Comparison of ENCODE assay signal across 1 cellular context in genomic region chr10:74255214-74255613, GRCh38.
A peak's percentile ranks its signal among the peaks of the same experiment; 100 is the strongest.
TF ChIP-seq lines count a peak whose summit lies in the region.

No MANE protein-coding gene starts in this region.

TF ChIP-seq in HCT116, 20 proteins besides CTCF, POLR2A, EP300 and RAD21:
- TF ChIP-seq FOSL1 (IDR thresholded peaks at IDR 0.05; ENCODE audit: low read depth) (no peak), SIN3A (IDR thresholded peaks at IDR 0.05; ENCODE audit: low read depth) (0 out of 2 replicates have a peak, but pooled peaks have one; percentile 21), JUND (IDR thresholded peaks at IDR 0.05) (no peak), SP1 (IDR thresholded peaks at IDR 0.05; ENCODE audit: low read depth) (peak; percentile 17; the same call in 1 of the 2 replicates), EGR1 (IDR thresholded peaks at IDR 0.05; ENCODE audit: low read depth) (no peak), ZFX (IDR thresholded peaks at IDR 0.05) (no peak), MAX (IDR thresholded peaks at IDR 0.05) (no peak)
